ENCODE assay signal across 8 cellular contexts in the genomic region with DNA sequence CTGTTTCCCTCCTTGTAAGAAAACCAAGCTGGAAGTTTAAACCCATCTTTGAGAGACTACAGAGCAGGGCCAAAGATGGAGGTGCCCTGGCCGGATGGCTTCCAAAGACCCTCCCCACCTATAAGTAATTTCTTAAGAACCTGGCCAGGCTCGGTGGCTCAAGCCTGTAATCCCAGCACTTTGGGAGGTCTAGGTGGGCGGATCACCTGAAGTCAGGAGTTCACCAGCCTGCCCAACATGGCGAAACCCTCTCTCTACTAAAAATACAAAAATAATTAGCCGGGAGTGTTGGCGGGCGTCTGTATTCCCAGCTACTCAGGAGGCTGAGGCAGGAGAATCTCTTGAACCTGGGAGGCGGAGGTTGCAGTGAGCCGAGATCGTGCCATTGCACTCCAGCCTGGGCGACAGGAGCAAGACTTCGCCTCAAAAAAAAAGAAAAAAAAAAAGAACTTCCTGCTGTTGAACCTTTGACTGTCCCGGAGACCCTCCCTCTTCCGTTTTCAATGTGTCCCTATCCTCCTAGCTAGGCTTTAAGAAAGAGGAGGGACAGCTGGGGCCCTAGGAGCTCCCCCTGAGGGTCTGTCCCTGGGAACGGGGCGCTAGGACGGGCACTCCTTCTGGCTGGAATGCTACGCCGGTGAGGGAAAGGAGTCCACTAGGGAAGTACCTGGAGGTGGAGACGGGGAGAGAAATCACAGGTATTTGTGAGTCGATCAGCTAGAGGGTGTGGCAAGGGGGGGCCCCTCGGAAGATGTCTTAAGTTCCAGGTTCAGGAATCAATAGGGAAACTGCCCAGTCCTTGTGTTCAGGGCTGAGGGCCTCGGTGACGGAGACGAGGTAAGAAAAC. TPM values are rescaled to one million over a fixed set of nuclear protein-coding genes. Genes with fewer than 3 reads are reported as not detected.
A peak's percentile ranks its signal among the peaks of the same experiment; 100 is the strongest.
DNase-seq lines count a peak whose midpoint lies in the region; ATAC-seq and TF ChIP-seq lines count a peak whose summit lies in the region.

No MANE protein-coding gene starts in this region.

- H3K9me3 ChIP-seq in SJSA1 (replicated peaks) (no peaks in the 10 kb centered on the region), muscle layer of duodenum (ENCODE audit: control insufficient read depth in 1 of 2, low read length in 2 of 2) (no peaks in the 10 kb centered on the region)

- DNase-seq in NCI-H1694 treated with DMSO at 0.1 percent for 48 hours (lab: John Stamatoyannopoulos, UW) (peak; percentile 45), NCI-H1694 (lab: John Stamatoyannopoulos, UW) (no peak), SJSA1 (ENCODE audit: low read depth in 1 of 2, low spot score in 2 of 2) (no peak), epithelial cell of esophagus (ENCODE audit: low read depth) (peak; percentile 83), occipital lobe (lab: John Stamatoyannopoulos, UW) (no peak)
- DNase-seq in stimulated activated CD8-positive, alpha-beta memory T cell treated with anti-CD3 and anti-CD28 coated beads, Interleukin-4, amount 100 ng/mL, for 48 hours = no peak

- H3K4me1 ChIP-seq in SJSA1 (replicated peaks) (peaks cover 6% of the 10 kb centered on the region; the same call in 1 of the 2 replicates), muscle layer of duodenum (ENCODE audit: control insufficient read depth in 1 of 2, insufficient read depth in 2 of 2, low read length in 2 of 2) (peaks cover 5 to 10% of the 10 kb centered on the region in 2 donors)

- H3K27me3 ChIP-seq in SJSA1 (replicated peaks) (no peaks in the 10 kb centered on the region), muscle layer of duodenum (ENCODE audit: low read depth, low read length) (no peaks in the 10 kb centered on the region)

- H3K4me3 ChIP-seq in SJSA1 (peak overlapping the region; percentile 45), epithelial cell of esophagus (ENCODE audit: low read length) (peak overlapping the region; percentile 73), muscle layer of duodenum (ENCODE audit: low read depth in 1 of 2, low read length in 2 of 2) (peak overlapping the region; percentile 74 to 87)

- H3K27ac ChIP-seq in SJSA1 = no peak overlapping the region
- peak overlapping the region; percentile 96 for H3K27ac ChIP-seq in muscle layer of duodenum (ENCODE audit: low read length)

- H3K36me3 ChIP-seq in SJSA1 (no peaks in the 10 kb centered on the region), muscle layer of duodenum (ENCODE audit: control insufficient read depth in 1 of 2, insufficient read depth in 2 of 2, low read length in 2 of 2) (no peaks in the 10 kb centered on the region)

- ATAC-seq in HG03095 (IDR thresholded peaks at IDR 0.05; ENCODE audit: unreplicated experiment) = peak; percentile 15

- TF ChIP-seq CTCF in epithelial cell of esophagus (IDR thresholded peaks at IDR 0.05; ENCODE audit: insufficient read depth, low read depth, low read length, missing control alignments) = peak; percentile 45

RNA-seq across cellular contexts. Expression of a gene that starts 4.8 kb away (rescaled TPM):
- not detected in 2 replicates for total RNA-seq in SJSA1 (2014; rRNA removed; shearing (Covaris generic))
- total RNA-seq in occipital lobe = not detected

RNA-seq across cellular contexts. Expression of a gene that starts 11.9 kb away (rescaled TPM):
- 432 and 826 TPM in 2 replicates for total RNA-seq in SJSA1 (2014; rRNA removed; shearing (Covaris generic))
- total RNA-seq in occipital lobe = 159,856 TPM

RNA-seq across cellular contexts. Expression of a gene that starts 12.1 kb away (rescaled TPM):
- 2.8 and 7.9 TPM in 2 replicates for total RNA-seq in SJSA1 (2014; rRNA removed; shearing (Covaris generic))
- 10.5 TPM for total RNA-seq in occipital lobe

RNA-seq across cellular contexts. Expression of a gene that starts 19.0 kb away (rescaled TPM):
- 0.41 and 1.9 TPM in 2 replicates for total RNA-seq in SJSA1 (2014; rRNA removed; shearing (Covaris generic))
- total RNA-seq in occipital lobe = 0.94 TPM

RNA-seq across cellular contexts. Expression of a gene that starts 27.7 kb away (rescaled TPM):
- total RNA-seq in SJSA1 (2014; rRNA removed; shearing (Covaris generic)) = not detected in 2 replicates
- total RNA-seq in occipital lobe = 0.47 TPM

Comparison
In these comparisons a context has a peak if more than half of its experiments do, and no peak if none do; other contexts are left out.
1. DNase-seq: peak in NCI-H1694 treated with DMSO at 0.1 percent for 48 hours (single experiment) and epithelial cell of esophagus (single experiment); none in NCI-H1694 (single experiment), SJSA1 (0 of 2), occipital lobe (single experiment) and stimulated activated CD8-positive, alpha-beta memory T cell treated with anti-CD3 and anti-CD28 coated beads, Interleukin-4, amount 100 ng/mL, for 48 hours (single experiment).
2. RNA of a gene that starts 11.9 kb away (total RNA-seq): 159,856 TPM in occipital lobe (single experiment); 432 to 826 TPM in SJSA1; every median in the first group is over 100 times any median in the second.
3. Peak in every context shown above with its lines, with median percentiles within 50 percentile points of each other: H3K4me3 ChIP-seq.